21 cellular contexts compared by ENCODE assay signal in genomic region chr22:39926175-39927152, GRCh38. TPM values are rescaled to one million over a fixed set of nuclear protein-coding genes. Genes with fewer than 3 reads are reported as not detected.
DNase-seq lines count a peak whose midpoint lies in the region; ATAC-seq and TF ChIP-seq lines count a peak whose summit lies in the region.
"Had no signal": no experiment of that assay in that cellular context is flagged by ENCODE, and none has a peak within 500 bp of the region (broad histone marks: within the 10 kb centered on the region; RNA-seq: fewer than 3 reads in every experiment).

No MANE protein-coding gene starts in this region.

- no peak overlapping the region for H2BK120ac ChIP-seq in trophoblast cell (ENCODE audit: insufficient read depth, low read length, poor library complexity)

- no peak overlapping the region for H3K27ac ChIP-seq in trophoblast cell (ENCODE audit: low read depth, low read length)
- H3K27ac ChIP-seq in ovary = no peak overlapping the region
- H3K27ac ChIP-seq: coronary artery had no signal

- H2BK5ac ChIP-seq in trophoblast cell (ENCODE audit: low read depth, low read length, poor library complexity) = no peak overlapping the region

- H4K8ac ChIP-seq in trophoblast cell (ENCODE audit: low read depth, low read length) = no peak overlapping the region

- no peaks in the 10 kb centered on the region for H3K27me3 ChIP-seq in trophoblast cell (ENCODE audit: insufficient read depth, low read length)
- no peaks in the 10 kb centered on the region for H3K27me3 ChIP-seq in ovary

- TF ChIP-seq EP300 in ovary (IDR thresholded peaks at IDR 0.05) = no peak

- WGBS in trophoblast cell (ENCODE audit: extremely low coverage, insufficient coverage, insufficient read length) = no CpG with 5 or more reads among the region's 15 CpGs
- 42 to 46% (median 45%) methylated on average over 15 of the region's 15 CpGs for WGBS in ovary, 3 donors

- H3K9ac ChIP-seq in trophoblast cell (ENCODE audit: low read length) = no peak overlapping the region

- H3K9me3 ChIP-seq in trophoblast cell (ENCODE audit: insufficient read depth, low read depth, low read length) (no peaks in the 10 kb centered on the region), ovary (no peaks in the 10 kb centered on the region)
- H3K9me3 ChIP-seq: Caco-2 had no signal

- no peak overlapping the region for H3K18ac ChIP-seq in trophoblast cell (ENCODE audit: low read length)

- no peak overlapping the region for H3K14ac ChIP-seq in trophoblast cell (ENCODE audit: low read length)

- no peak overlapping the region for H3K4ac ChIP-seq in trophoblast cell (ENCODE audit: low read depth, low read length)

- H2AK5ac ChIP-seq in trophoblast cell (ENCODE audit: low read length) = no peak overlapping the region

- H2AFZ ChIP-seq in trophoblast cell (ENCODE audit: insufficient read depth, low read length, poor library complexity) = no peak overlapping the region

- H3K4me1 Mint-ChIP-seq in activated CD8-positive, alpha-beta T cell treated with anti-CD3 and anti-CD28 coated beads, Interleukin-2, amount 10 ng/mL, durations not matched to agents 7 days and 5 days (ENCODE audit: low read depth) = peaks cover 42% of the 10 kb centered on the region
- H3K4me1 Mint-ChIP-seq in natural killer cell = peaks cover 45 to 47% of the 10 kb centered on the region in 2 donors

- H3K27ac Mint-ChIP-seq in activated CD8-positive, alpha-beta T cell treated with anti-CD3 and anti-CD28 coated beads, Interleukin-2, amount 10 ng/mL, durations not matched to agents 7 days and 5 days = no peak overlapping the region
- peak overlapping the region; percentile 1 to 53 for H3K27ac Mint-ChIP-seq in natural killer cell

- CTCF ChIA-PET in activated CD8-positive, alpha-beta T cell treated with anti-CD3 and anti-CD28 coated beads, Interleukin-2, amount 10 ng/mL, durations not matched to agents 7 days and 5 days (lab: Charles Lee) = interaction anchor here (1.1 to 11.3 kb wide), 12 partner anchors 7 to 111 kb away, joined by 3 to 242 read pairs (median 6); partner anchors contain the start of gene GRAP2

- H3K4me3 ChIP-seq in trophoblast cell (ENCODE audit: low read depth, low read length) (no peak overlapping the region), ovary (no peak overlapping the region)
- H3K4me3 ChIP-seq: coronary artery had no signal

- TF ChIP-seq CTCF in natural killer cell (IDR thresholded peaks at IDR 0.05) = no peak
- no peak for TF ChIP-seq CTCF in ovary (IDR thresholded peaks at IDR 0.05)

- H3K23ac ChIP-seq in trophoblast cell (ENCODE audit: low read length) = no peak overlapping the region

- no peak overlapping the region for H3K4me2 ChIP-seq in trophoblast cell (ENCODE audit: low read length)

- H3K36me3 Mint-ChIP-seq in activated CD8-positive, alpha-beta T cell treated with anti-CD3 and anti-CD28 coated beads, Interleukin-2, amount 10 ng/mL, durations not matched to agents 7 days and 5 days (ENCODE audit: low read depth) = peaks cover 47% of the 10 kb centered on the region
- H3K36me3 Mint-ChIP-seq in natural killer cell = no peaks in the 10 kb centered on the region

- H4K91ac ChIP-seq in trophoblast cell (ENCODE audit: low read depth, low read length) = no peak overlapping the region

- no peaks in the 10 kb centered on the region for H3K79me2 ChIP-seq in trophoblast cell (ENCODE audit: control insufficient read depth, insufficient read depth, low read length, poor library complexity)

- no peaks in the 10 kb centered on the region for H3K79me1 ChIP-seq in trophoblast cell (ENCODE audit: low read length)

- peak; percentile 13 for DNase-seq in NOMO-1 treated with DMSO at 0.1 percent for 48 hours (lab: John Stamatoyannopoulos, UW; ENCODE audit: unreplicated experiment)
- no peak for DNase-seq in NOMO-1 treated with dmso at 0.1 percent for 144 hours (lab: John Stamatoyannopoulos, UW; ENCODE audit: unreplicated experiment)
- DNase-seq in DMS153 (lab: John Stamatoyannopoulos, UW) = peak; percentile 40
- DNase-seq in activated CD8-positive, alpha-beta T cell treated with anti-CD3 and anti-CD28 coated beads, Interleukin-2, amount 10 ng/mL, durations not matched to agents 7 days and 5 days = no peak
- no peak for DNase-seq in natural killer cell
- DNase-seq in trophoblast cell = no peak
- DNase-seq in ovary = no peak
- DNase-seq: activated T-cell treated with anti-CD3 and anti-CD28 coated beads, Interleukin-2, amount 50 U/mL, for 4 hours; Caco-2; erythroblast; glutamatergic neuron; NCI-H1436 treated with DMSO at 0.1 percent for 48 hours; NCI-H446; substantia nigra; SW 1271 had no signal

- peak; percentile 32 for ATAC-seq in activated CD8-positive, alpha-beta T cell treated with anti-CD3 and anti-CD28 coated beads, Interleukin-2, amount 10 ng/mL, durations not matched to agents 7 days and 5 days
- ATAC-seq in natural killer cell (no peak), GM21423 (IDR thresholded peaks at IDR 0.05; ENCODE audit: unreplicated experiment) (no peak)

- H3K9me3 Mint-ChIP-seq in activated CD8-positive, alpha-beta T cell treated with anti-CD3 and anti-CD28 coated beads, Interleukin-2, amount 10 ng/mL, durations not matched to agents 7 days and 5 days (ENCODE audit: insufficient read depth) = no peaks in the 10 kb centered on the region
- H3K9me3 Mint-ChIP-seq in natural killer cell = no peaks in the 10 kb centered on the region
- H3K9me3 Mint-ChIP-seq: activated T-cell treated with anti-CD3 and anti-CD28 coated beads, Interleukin-2, amount 50 U/mL, for 4 hours had no signal

- H4K12ac ChIP-seq in trophoblast cell (ENCODE audit: low read depth, low read length) = no peak overlapping the region

- H2BK12ac ChIP-seq in trophoblast cell (ENCODE audit: low read length) = no peak overlapping the region

- no peaks in the 10 kb centered on the region for H3K27me3 Mint-ChIP-seq in activated CD8-positive, alpha-beta T cell treated with anti-CD3 and anti-CD28 coated beads, Interleukin-2, amount 10 ng/mL, durations not matched to agents 7 days and 5 days (ENCODE audit: low read depth)
- H3K27me3 Mint-ChIP-seq in natural killer cell (ENCODE audit: low read depth in 2 of 2) = no peaks in the 10 kb centered on the region

- H3K4me1 ChIP-seq in trophoblast cell (ENCODE audit: control insufficient read depth in 1 of 2, insufficient read depth in 2 of 2, low read length in 2 of 2) = no peaks in the 10 kb centered on the region
- no peaks in the 10 kb centered on the region for H3K4me1 ChIP-seq in ovary (ENCODE audit: insufficient read depth)
- H3K4me1 ChIP-seq: Caco-2 had no signal

- POLR2A ChIA-PET in activated CD8-positive, alpha-beta T cell treated with anti-CD3 and anti-CD28 coated beads, Interleukin-2, amount 10 ng/mL, durations not matched to agents 7 days and 5 days (lab: Charles Lee) = interaction anchor here (0.6 to 11.3 kb wide), 12 partner anchors 7 to 474 kb away, joined by 3 to 412 read pairs (median 5); partner anchors contain the start of gene GRAP2

- intact Hi-C loops in natural killer cell (cut with micrococcal nuclease) (loop anchor here (5.0 kb wide), 1 partner anchor 36 kb away; the partner anchor contains the start of gene TMA7B), ovary (cut with DNase I) (no loop called here)

- H3K36me3 ChIP-seq in trophoblast cell (ENCODE audit: control insufficient read depth in 1 of 2, insufficient read depth in 2 of 2, low read length in 2 of 2) = no peaks in the 10 kb centered on the region
- H3K36me3 ChIP-seq in ovary = no peaks in the 10 kb centered on the region

- TF ChIP-seq POLR2A in ovary (IDR thresholded peaks at IDR 0.05) = no peak

- no peak overlapping the region for H3K4me3 Mint-ChIP-seq in activated CD8-positive, alpha-beta T cell treated with anti-CD3 and anti-CD28 coated beads, Interleukin-2, amount 10 ng/mL, durations not matched to agents 7 days and 5 days
- H3K4me3 Mint-ChIP-seq in natural killer cell = peak overlapping the region; percentile 35
- H3K4me3 Mint-ChIP-seq: activated T-cell treated with anti-CD3 and anti-CD28 coated beads, Interleukin-2, amount 50 U/mL, for 4 hours had no signal

RNA-seq across cellular contexts. Expression of gene GRAP2, which starts 25.6 kb away (rescaled TPM):
- 100 to 1,000 TPM; 235 to 239 TPM for total RNA-seq in activated CD8-positive, alpha-beta T cell treated with anti-CD3 and anti-CD28 coated beads, Interleukin-2, amount 10 ng/mL, durations not matched to agents 7 days and 5 days
- total RNA-seq in natural killer cell = 10 to 100 TPM; 65.1 to 97.3 (median 92.2) TPM
- 0.07 and 0.27 TPM in 2 replicates for polyA plus RNA-seq in trophoblast cell (2013)
- total RNA-seq in ovary = 1 to 10 TPM in 1 of 7 donors, under 1 TPM in 5, not detected in 1; 0.46 to 1.5 (median 0.75) TPM
- polyA plus RNA-seq in ovary = 1 to 10 TPM in 1 of 2 donors, under 1 TPM in 1; 0.73 to 2.0 TPM
- total RNA-seq: A172, Caco-2, LHCN-M2 had no signal
- polyA plus RNA-seq: keratinocyte had no signal

RNA-seq across cellular contexts. Expression of gene ENTHD1, which starts 32.9 kb away (rescaled TPM):
- under 1 TPM in 1 of 2 experiments, not detected in 1; 0.11 TPM for total RNA-seq in activated CD8-positive, alpha-beta T cell treated with anti-CD3 and anti-CD28 coated beads, Interleukin-2, amount 10 ng/mL, durations not matched to agents 7 days and 5 days
- not detected for total RNA-seq in natural killer cell
- not detected in 2 replicates for polyA plus RNA-seq in trophoblast cell (2013)
- under 1 TPM in 1 of 7 donors, not detected in 6; 0.23 TPM for total RNA-seq in ovary
- not detected for polyA plus RNA-seq in ovary
- total RNA-seq: A172, Caco-2, LHCN-M2, posterior vena cava had no signal
- polyA plus RNA-seq: keratinocyte had no signal

RNA-seq across cellular contexts. Expression of gene TMA7B, which starts 33.7 kb away (rescaled TPM):
- 1 to 10 TPM; 8.6 to 8.7 TPM for total RNA-seq in activated CD8-positive, alpha-beta T cell treated with anti-CD3 and anti-CD28 coated beads, Interleukin-2, amount 10 ng/mL, durations not matched to agents 7 days and 5 days
- total RNA-seq in natural killer cell (1 to 10 TPM; 2.6 to 8.7 (median 6.7) TPM), ovary (not detected)
- polyA plus RNA-seq in trophoblast cell (2013) = 0.04 and 0.10 TPM in 2 replicates
- not detected for polyA plus RNA-seq in ovary
- total RNA-seq: A172, Caco-2, LHCN-M2 had no signal
- polyA plus RNA-seq: keratinocyte had no signal

Comparison
In these comparisons a context has a peak if more than half of its experiments do, and no peak if none do; other contexts are left out.
1. DNase-seq: peak in NOMO-1 treated with DMSO at 0.1 percent for 48 hours (single experiment) and DMS153 (single experiment); none in NOMO-1 treated with dmso at 0.1 percent for 144 hours (single experiment), activated CD8-positive, alpha-beta T cell treated with anti-CD3 and anti-CD28 coated beads, Interleukin-2, amount 10 ng/mL, durations not matched to agents 7 days and 5 days (single experiment), natural killer cell (single experiment), trophoblast cell (0 of 2) and ovary (0 of 5).
2. RNA of gene GRAP2, which starts 25.6 kb away (total RNA-seq): 235 to 239 TPM in activated CD8-positive, alpha-beta T cell treated with anti-CD3 and anti-CD28 coated beads, Interleukin-2, amount 10 ng/mL, durations not matched to agents 7 days and 5 days and 65.1 to 97.3 TPM in natural killer cell; 0.46 to 1.5 TPM in ovary; every median in the first group is over 10 times any median in the second.